10 cellular contexts compared by ENCODE assay signal in genomic region chr11:61071208-61071681, GRCh38. TPM values are rescaled to one million over a fixed set of nuclear protein-coding genes. Genes with fewer than 3 reads are reported as not detected.
DNase-seq lines count a peak whose midpoint lies in the region; ATAC-seq and TF ChIP-seq lines count a peak whose summit lies in the region.
"Had no signal": no experiment of that assay in that cellular context is flagged by ENCODE, and none has a peak within 500 bp of the region (broad histone marks: within the 10 kb centered on the region; RNA-seq: fewer than 3 reads in every experiment).

No MANE protein-coding gene starts in this region.

- WGBS in stomach, 5 donors, result 69 to 86% (median 84%) methylated on average over 7 to 9 of the region's 9 CpGs

- no peaks in the 10 kb centered on the region for H3K36me3 ChIP-seq in SU-DHL-6 (ENCODE audit: low read length)
- H3K36me3 ChIP-seq in upper lobe of right lung, result no peaks in the 10 kb centered on the region
- H3K36me3 ChIP-seq in stomach, result no peaks in the 10 kb centered on the region

- peak overlapping the region; percentile 34 for H3K9ac ChIP-seq in SU-DHL-6 (ENCODE audit: low read length)
- H3K9ac ChIP-seq: parathyroid adenoma had no signal

- H3K4me3 ChIP-seq in GM12865 (ENCODE audit: low read depth, low read length), result peak overlapping the region; percentile 27
- H3K4me3 ChIP-seq in SU-DHL-6 (ENCODE audit: insufficient read depth, low read length, poor library complexity, severe bottlenecking), result no peak overlapping the region
- no peak overlapping the region for H3K4me3 ChIP-seq in upper lobe of right lung
- H3K4me3 ChIP-seq in stomach, result no peak overlapping the region

- TF ChIP-seq CTCF in GM12865 (IDR thresholded peaks at IDR 0.05; ENCODE audit: insufficient read depth, low read depth, low read length, missing control alignments) (no peak), SU-DHL-6 (IDR thresholded peaks at IDR 0.05; ENCODE audit: insufficient read depth, low read length, poor library complexity, severe bottlenecking) (no peak), upper lobe of right lung (IDR thresholded peaks at IDR 0.05) (no peak), stomach (IDR thresholded peaks at IDR 0.05) (no peak)

- H3K79me2 ChIP-seq in SU-DHL-6 (ENCODE audit: insufficient read depth, low read length), result no peaks in the 10 kb centered on the region
- H3K79me2 ChIP-seq: parathyroid adenoma had no signal

- intact Hi-C loops in upper lobe of right lung (cut with DNase I) (no loop called here), stomach (cut with DNase I; ENCODE audit: low total_unique reads) (no loop called here)

- ATAC-seq in GM21723 (IDR thresholded peaks at IDR 0.05; ENCODE audit: unreplicated experiment) (peak; percentile 69), upper lobe of right lung (peak; percentile 58)

- no peaks in the 10 kb centered on the region for H4K20me1 ChIP-seq in SU-DHL-6 (ENCODE audit: low read depth, low read length)

- peaks cover 4% of the 10 kb centered on the region; the same call in 1 of the 2 replicates for H3F3A ChIP-seq in SU-DHL-6 (ENCODE audit: insufficient read depth)

- peaks cover 6% of the 10 kb centered on the region for H3K4me1 ChIP-seq in upper lobe of right lung
- H3K4me1 ChIP-seq in stomach, result peaks cover 0 to 6% (median 0%) of the 10 kb centered on the region in 4 donors
- H3K4me1 ChIP-seq: parathyroid adenoma had no signal

- no peaks in the 10 kb centered on the region for H3K9me2 ChIP-seq in SU-DHL-6 (replicated peaks; ENCODE audit: insufficient read depth, low read length)

- no peak overlapping the region for H2AFZ ChIP-seq in SU-DHL-6 (ENCODE audit: low read depth, low read length, severe bottlenecking)
- H2AFZ ChIP-seq: parathyroid adenoma had no signal

- no peak for TF ChIP-seq POLR2A in stomach (IDR thresholded peaks at IDR 0.05)

- H3K27ac ChIP-seq in SU-DHL-6 (ENCODE audit: low read depth, low read length), result peak overlapping the region; percentile 66
- peak overlapping the region; percentile 56 for H3K27ac ChIP-seq in upper lobe of right lung
- H3K27ac ChIP-seq in stomach, result peak overlapping the region in 2 of 5 donors; percentile 14 to 29
- H3K27ac ChIP-seq: parathyroid adenoma had no signal

- peak overlapping the region; percentile 42 for H3K4me2 ChIP-seq in SU-DHL-6 (ENCODE audit: low read depth, low read length, poor library complexity, severe bottlenecking)

- DNase-seq in GM12865 (ENCODE audit: low read depth) (peak; percentile 82), upper lobe of right lung (no peak), hypothalamus (lab: John Stamatoyannopoulos, UW) (no peak), stomach (no peak), NCI-H524 treated with DMSO at 0.1 percent for 48 hours (lab: John Stamatoyannopoulos, UW) (no peak)
- peak; percentile 45 for DNase-seq in effector CD4-positive, alpha-beta T cell

- no peak for TF ChIP-seq EP300 in stomach (IDR thresholded peaks at IDR 0.05)

- H3K27me3 ChIP-seq in SU-DHL-6 (ENCODE audit: low read length) (no peaks in the 10 kb centered on the region), upper lobe of right lung (no peaks in the 10 kb centered on the region), stomach (no peaks in the 10 kb centered on the region)

- H3K9me3 ChIP-seq in SU-DHL-6 (ENCODE audit: insufficient read depth, low read length) (no peaks in the 10 kb centered on the region), upper lobe of right lung (no peaks in the 10 kb centered on the region), stomach (no peaks in the 10 kb centered on the region)

RNA-seq across cellular contexts. Expression of gene CD5, which starts 31.0 kb away (rescaled TPM):
- total RNA-seq in upper lobe of right lung (2.5 TPM), stomach (10 to 100 TPM in 1 of 5 donors, 1 to 10 TPM in 1, not detected in 3; 1.7 to 14.2 TPM)
- polyA plus RNA-seq in stomach, result 1 to 10 TPM in 1 of 3 donors, under 1 TPM in 2; 0.53 to 1.1 (median 0.75) TPM
- total RNA-seq: astrocyte had no signal

Comparison
In these comparisons a context has a peak if more than half of its experiments do, and no peak if none do; other contexts are left out.
1. DNase-seq: peak in GM12865 (single experiment) and effector CD4-positive, alpha-beta T cell (single experiment); none in upper lobe of right lung (single experiment), hypothalamus (0 of 51), stomach (single experiment) and NCI-H524 treated with DMSO at 0.1 percent for 48 hours (single experiment).